In the genomic region with DNA sequence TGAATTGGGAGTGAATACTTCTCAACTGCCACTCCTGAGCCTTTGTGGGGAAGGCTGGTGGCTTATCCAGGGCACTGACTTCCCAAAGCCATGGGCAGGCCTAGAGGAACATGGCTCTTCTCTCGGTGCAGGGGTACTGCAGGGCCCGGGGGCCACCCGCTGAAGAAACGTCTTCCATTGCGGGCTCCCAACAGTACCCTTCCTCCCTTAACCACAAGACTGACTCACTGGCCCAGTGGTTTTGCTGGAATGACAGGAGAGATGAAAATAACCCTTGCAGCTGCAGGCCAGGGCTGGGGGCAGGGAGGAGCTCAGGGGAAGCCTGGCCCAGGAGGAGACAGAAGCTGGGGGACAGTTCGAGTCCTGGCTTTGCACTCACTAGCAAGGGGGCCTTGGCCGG, we compare ENCODE assay signal across 8 cellular contexts. TPM values are rescaled to one million over a fixed set of nuclear protein-coding genes. Genes with fewer than 3 reads are reported as not detected.
DNase-seq lines count a peak whose midpoint lies in the region; ATAC-seq and TF ChIP-seq lines count a peak whose summit lies in the region.

No MANE protein-coding gene starts in this region.

- TF ChIP-seq CTCF in HL-60 (IDR thresholded peaks at IDR 0.05; ENCODE audit: insufficient read depth, low read length): no peak
- TF ChIP-seq CTCF in esophagus squamous epithelium (IDR thresholded peaks at IDR 0.05): no peak
- TF ChIP-seq CTCF in GM13977 (IDR thresholded peaks at IDR 0.05; ENCODE audit: extremely low read depth, insufficient read depth, missing control alignments): no peak

- DNase-seq in HL-60 (ENCODE audit: low read depth in 1 of 2, low spot score in 1 of 2) (peak; percentile 77 to 91), SKM-1 (lab: John Stamatoyannopoulos, UW; ENCODE audit: unreplicated experiment) (peak; percentile 94), esophagus squamous epithelium (lab: John Stamatoyannopoulos, UW) (no peak), C1 segment of cervical spinal cord (lab: John Stamatoyannopoulos, UW) (no peak), NCI-H1930 (lab: John Stamatoyannopoulos, UW) (no peak), GM13977 (ENCODE audit: low spot score) (no peak), left lobe of liver (ENCODE audit: low spot score) (no peak)

- no peak for ATAC-seq in stimulated activated memory B cell treated with anti-CD40 and anti-IgM and Interleukin-4, amounts not matched to agents 10 μg/mL and 1 μg/mL and 100 μg/mL, for 72 hours
- ATAC-seq in left lobe of liver: no peak

- H3K9me3 ChIP-seq in esophagus squamous epithelium: no peaks in the 10 kb centered on the region

- H3K4me1 Mint-ChIP-seq in stimulated activated memory B cell treated with anti-CD40 and anti-IgM and Interleukin-4, amounts not matched to agents 10 μg/mL and 1 μg/mL and 100 μg/mL, for 72 hours: peaks cover 16% of the 10 kb centered on the region

- 40 to 55% methylated on average over 5 to 7 of the region's 7 CpGs for WGBS in esophagus squamous epithelium, 2 donors

- intact Hi-C loops in esophagus squamous epithelium (cut with DNase I): no loop called here

- no peak overlapping the region for H3K4me3 ChIP-seq in HL-60 (replicated peaks; ENCODE audit: insufficient read depth, low read length)
- no peak overlapping the region for H3K4me3 ChIP-seq in esophagus squamous epithelium

- peaks cover 40% of the 10 kb centered on the region for H3K36me3 Mint-ChIP-seq in stimulated activated memory B cell treated with anti-CD40 and anti-IgM and Interleukin-4, amounts not matched to agents 10 μg/mL and 1 μg/mL and 100 μg/mL, for 72 hours

- H3K27ac Mint-ChIP-seq in stimulated activated memory B cell treated with anti-CD40 and anti-IgM and Interleukin-4, amounts not matched to agents 10 μg/mL and 1 μg/mL and 100 μg/mL, for 72 hours: peak overlapping the region; percentile 69

- H3K4me3 Mint-ChIP-seq in stimulated activated memory B cell treated with anti-CD40 and anti-IgM and Interleukin-4, amounts not matched to agents 10 μg/mL and 1 μg/mL and 100 μg/mL, for 72 hours: no peak overlapping the region

- no peaks in the 10 kb centered on the region for H3K9me3 Mint-ChIP-seq in stimulated activated memory B cell treated with anti-CD40 and anti-IgM and Interleukin-4, amounts not matched to agents 10 μg/mL and 1 μg/mL and 100 μg/mL, for 72 hours

- in situ Hi-C loops in GM13977 (cut with MboI; ENCODE audit: low pct_unique_long_range_greater_than_20kb, low sequenced_read_pairs, unreplicated experiment): loop anchor here (10.0 kb wide), 1 partner anchor 163 kb away; no protein-coding TSS in a partner anchor

- H3K27me3 Mint-ChIP-seq in stimulated activated memory B cell treated with anti-CD40 and anti-IgM and Interleukin-4, amounts not matched to agents 10 μg/mL and 1 μg/mL and 100 μg/mL, for 72 hours: no peaks in the 10 kb centered on the region

- H3K4me1 ChIP-seq in esophagus squamous epithelium: peaks cover 29 to 86% (median 44%) of the 10 kb centered on the region in 3 donors

- TF ChIP-seq POLR2A in esophagus squamous epithelium (IDR thresholded peaks at IDR 0.05): no peak

- H3K27me3 ChIP-seq in HL-60 (ENCODE audit: insufficient read depth, poor library complexity, severe bottlenecking) (no peaks in the 10 kb centered on the region), esophagus squamous epithelium (no peaks in the 10 kb centered on the region)

- H3K36me3 ChIP-seq in esophagus squamous epithelium: peaks cover 0 to 48% (median 3%) of the 10 kb centered on the region in 3 donors

- peak overlapping the region; percentile 58 for H3K27ac ChIP-seq in HL-60 (replicated peaks)
- peak overlapping the region in 3 of 4 donors; percentile 87 to 92 (median 88) for H3K27ac ChIP-seq in esophagus squamous epithelium

RNA-seq across cellular contexts. Expression of gene TXN2, which starts 13.5 kb away (rescaled TPM):
- 10 to 100 TPM; 58.4 to 88.4 (median 72.3) TPM for total RNA-seq in esophagus squamous epithelium
- 65.3 TPM for total RNA-seq in left lobe of liver

RNA-seq across cellular contexts. Expression of gene FOXRED2, which starts 38.9 kb away (rescaled TPM):
- total RNA-seq in esophagus squamous epithelium (10 to 100 TPM in 2 of 4 donors, 1 to 10 TPM in 2; 3.8 to 21.0 (median 7.6) TPM), left lobe of liver (9.0 TPM)

Comparison
In these comparisons a context has a peak if more than half of its experiments do, and no peak if none do; other contexts are left out.
1. DNase-seq: peak in HL-60 (2 of 2) and SKM-1 (single experiment); none in esophagus squamous epithelium (single experiment), C1 segment of cervical spinal cord (0 of 14), NCI-H1930 (0 of 2), GM13977 (single experiment) and left lobe of liver (single experiment).